18 cellular contexts compared by ENCODE assay signal in genomic region chr2:45963816-45964215, GRCh38.
A peak's percentile ranks its signal among the peaks of the same experiment; 100 is the strongest.
DNase-seq lines count a peak whose midpoint lies in the region; ATAC-seq, FAIRE-seq and TF ChIP-seq lines count a peak whose summit lies in the region.
"Had no signal": no experiment of that assay in that cellular context is flagged by ENCODE, and none has a peak within 500 bp of the region (broad histone marks: within the 10 kb centered on the region; RNA-seq: fewer than 3 reads in every experiment).

No MANE protein-coding gene starts in this region.

- H3K27ac Mint-ChIP-seq in nephron, result peak overlapping the region in 2 of 3 experiments; percentile 66 to 87
- H3K27ac Mint-ChIP-seq: activated naive CD8-positive, alpha-beta T cell treated with anti-CD3 and anti-CD28 coated beads for 36 hours; CD8-positive, alpha-beta T cell; effector memory CD8-positive, alpha-beta T cell; neural progenitor cell; T-helper 17 cell had no signal

- H3K4me1 Mint-ChIP-seq in nephron, result peaks cover 53% of the 10 kb centered on the region

- H3K27me3 ChIP-seq in right cardiac atrium (ENCODE audit: control insufficient read depth, insufficient read depth) (no peaks in the 10 kb centered on the region), heart left ventricle (no peaks in the 10 kb centered on the region), vagina (no peaks in the 10 kb centered on the region), WERI-Rb-1 (ENCODE audit: insufficient read depth, low read depth, severe bottlenecking) (no peaks in the 10 kb centered on the region)
- H3K27me3 ChIP-seq: cardiac muscle cell, neural progenitor cell, tibial artery had no signal

- H3K36me3 ChIP-seq in heart left ventricle (no peaks in the 10 kb centered on the region), vagina (no peaks in the 10 kb centered on the region), WERI-Rb-1 (no peaks in the 10 kb centered on the region)
- H3K36me3 ChIP-seq: cardiac muscle cell, neural progenitor cell, tibial artery had no signal

- H3K4me1 ChIP-seq in right cardiac atrium (ENCODE audit: control insufficient read depth, insufficient read depth, low read length) (peaks cover 17% of the 10 kb centered on the region), heart left ventricle (peaks cover 2 to 56% (median 40%) of the 10 kb centered on the region in 12 donors), vagina (peaks cover 43% of the 10 kb centered on the region)

- TF ChIP-seq CTCF in heart left ventricle (IDR thresholded peaks at IDR 0.05) (no peak), epithelial cell of esophagus (IDR thresholded peaks at IDR 0.05; ENCODE audit: insufficient read depth, low read depth, low read length, missing control alignments) (no peak), nephron (IDR thresholded peaks at IDR 0.05; ENCODE audit: unreplicated experiment in 3 of 3) (no peak), vagina (IDR thresholded peaks at IDR 0.05) (no peak), D721Med (IDR thresholded peaks at IDR 0.05; ENCODE audit: insufficient read depth, missing control alignments) (no peak), WERI-Rb-1 (IDR thresholded peaks at IDR 0.05; ENCODE audit: low read depth, low read length) (no peak)

- intact Hi-C loops in right cardiac atrium (cut with DNase I), result no loop called here
- intact Hi-C loops in heart left ventricle (cut with DNase I), result no loop called here
- intact Hi-C loops in vagina (cut with DNase I), result no loop called here

- DNase-seq in right cardiac atrium (no peak), heart left ventricle (no peak), epithelial cell of esophagus (ENCODE audit: low read depth) (peak; percentile 70), vagina (ENCODE audit: extremely low spot score in 2 of 2) (peak in 1 of 2 donors; percentile 74), D721Med (ENCODE audit: insufficient read length, low spot score) (no peak), WERI-Rb-1 (no peak), NCI-H82 (lab: John Stamatoyannopoulos, UW) (no peak)
- DNase-seq: activated naive CD8-positive, alpha-beta T cell treated with anti-CD3 and anti-CD28 coated beads for 36 hours; CD8-positive, alpha-beta T cell; effector memory CD8-positive, alpha-beta T cell; MM.1S; stimulated activated CD4-positive, alpha-beta T cell treated with anti-CD3 and anti-CD28 coated beads, Interleukin-2, amount 100 ng/mL, for 48 hours; T-helper 17 cell had no signal

- H3K9me3 ChIP-seq in right cardiac atrium (ENCODE audit: control insufficient read depth, low read length), result no peaks in the 10 kb centered on the region
- H3K9me3 ChIP-seq in heart left ventricle, result no peaks in the 10 kb centered on the region
- H3K9me3 ChIP-seq in vagina, result no peaks in the 10 kb centered on the region
- no peaks in the 10 kb centered on the region for H3K9me3 ChIP-seq in WERI-Rb-1 (ENCODE audit: severe bottlenecking)
- H3K9me3 ChIP-seq: tibial artery had no signal

- H3K27ac ChIP-seq in right cardiac atrium (ENCODE audit: low read length) (peak overlapping the region; percentile 4), heart left ventricle (peak overlapping the region in 5 of 12 donors; percentile 8 to 52 (median 39)), vagina (peak overlapping the region; percentile 14), WERI-Rb-1 (no peak overlapping the region)
- H3K27ac ChIP-seq: cardiac muscle cell, neural progenitor cell, tibial artery had no signal

- FAIRE-seq in D721Med (lab: Jason Lieb, UNC), result no peak
- FAIRE-seq: A204.1 had no signal

- WGBS in right cardiac atrium, result 69% methylated on average over 7 of the region's 7 CpGs
- 72 to 85% (median 76%) methylated on average over 7 of the region's 7 CpGs for WGBS in heart left ventricle, 4 donors

- no peak for TF ChIP-seq POLR2A in heart left ventricle (IDR thresholded peaks at IDR 0.05)
- TF ChIP-seq POLR2A in vagina (IDR thresholded peaks at IDR 0.05), result no peak

- no peaks in the 10 kb centered on the region for H3K36me3 Mint-ChIP-seq in nephron (ENCODE audit: low read depth)
- H3K36me3 Mint-ChIP-seq: activated naive CD8-positive, alpha-beta T cell treated with anti-CD3 and anti-CD28 coated beads for 36 hours; CD8-positive, alpha-beta T cell; neural progenitor cell had no signal

- H3K4me3 Mint-ChIP-seq in nephron, result no peak overlapping the region
- H3K4me3 Mint-ChIP-seq: activated naive CD8-positive, alpha-beta T cell treated with anti-CD3 and anti-CD28 coated beads for 36 hours; CD8-positive, alpha-beta T cell; effector memory CD8-positive, alpha-beta T cell; neural progenitor cell; T-helper 17 cell had no signal

- ATAC-seq in right cardiac atrium, result no peak
- no peak for ATAC-seq in heart left ventricle
- ATAC-seq: CD8-positive, alpha-beta T cell; effector memory CD8-positive, alpha-beta T cell; T-helper 17 cell had no signal

- no peaks in the 10 kb centered on the region for H3K9me3 Mint-ChIP-seq in nephron
- H3K9me3 Mint-ChIP-seq: activated naive CD8-positive, alpha-beta T cell treated with anti-CD3 and anti-CD28 coated beads for 36 hours; CD8-positive, alpha-beta T cell; effector memory CD8-positive, alpha-beta T cell; neural progenitor cell had no signal

- peaks cover 7% of the 10 kb centered on the region for H3K27me3 Mint-ChIP-seq in nephron (ENCODE audit: low read depth)
- H3K27me3 Mint-ChIP-seq: activated naive CD8-positive, alpha-beta T cell treated with anti-CD3 and anti-CD28 coated beads for 36 hours; effector memory CD8-positive, alpha-beta T cell; T-helper 17 cell had no signal

- no peak overlapping the region for H3K4me3 ChIP-seq in right cardiac atrium (ENCODE audit: low read length)
- no peak overlapping the region for H3K4me3 ChIP-seq in heart left ventricle
- no peak overlapping the region for H3K4me3 ChIP-seq in epithelial cell of esophagus (ENCODE audit: low read length)
- H3K4me3 ChIP-seq in vagina, result no peak overlapping the region
- H3K4me3 ChIP-seq in WERI-Rb-1 (ENCODE audit: low read depth, low read length), result no peak overlapping the region
- H3K4me3 ChIP-seq: cardiac muscle cell, neural progenitor cell, tibial artery had no signal
